ENCODE assay signal across 22 cellular contexts in the genomic region with DNA sequence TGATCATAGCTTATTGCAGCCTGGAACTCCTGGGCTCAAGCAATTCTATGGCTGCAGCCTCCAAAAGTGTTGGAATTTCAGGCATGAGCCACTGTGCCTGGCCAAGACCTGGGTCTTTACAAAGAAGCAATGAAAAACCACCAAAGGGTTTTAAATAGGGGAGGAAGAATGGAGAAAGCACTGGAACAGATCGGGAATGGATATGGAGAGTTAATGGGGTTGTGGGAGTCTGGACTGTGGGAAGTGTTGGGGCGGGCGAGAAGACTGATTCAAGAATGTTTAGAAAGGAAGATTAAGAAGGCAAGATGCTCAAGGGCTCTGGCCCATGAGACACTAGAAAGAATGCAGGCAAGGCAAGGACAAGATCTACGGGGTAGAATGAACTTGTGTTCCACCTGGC.
DNase-seq lines count a peak whose midpoint lies in the region; ATAC-seq, FAIRE-seq and TF ChIP-seq lines count a peak whose summit lies in the region.
"Had no signal": no experiment of that assay in that cellular context is flagged by ENCODE, and none has a peak within 500 bp of the region (broad histone marks: within the 10 kb centered on the region; RNA-seq: fewer than 3 reads in every experiment).

No MANE protein-coding gene starts in this region.

- H3K9me3 ChIP-seq in HEK293 (ENCODE audit: control insufficient read depth, insufficient read depth, low read depth, low read length) = no peaks in the 10 kb centered on the region
- H3K9me3 ChIP-seq: vagina had no signal

- peaks cover 0 to 12% (median 7%) of the 10 kb centered on the region in 3 donors for H3K27me3 Mint-ChIP-seq in immature natural killer cell (ENCODE audit: low read depth in 3 of 3)
- H3K27me3 Mint-ChIP-seq: activated naive CD8-positive, alpha-beta T cell treated with anti-CD3 and anti-CD28 coated beads, Interleukin-2, amount 10 ng/mL, durations not matched to agents 7 days and 5 days had no signal

- H3K4me3 Mint-ChIP-seq in immature natural killer cell = no peak overlapping the region
- no peak overlapping the region for H3K4me3 Mint-ChIP-seq in stimulated activated effector memory CD8-positive, alpha-beta T cell treated with anti-CD3 and anti-CD28 coated beads, Interleukin-12 subunit alpha, Interleukin-12 subunit beta, amount 100 ng/mL, for 72 hours
- H3K4me3 Mint-ChIP-seq: activated naive CD8-positive, alpha-beta T cell treated with anti-CD3 and anti-CD28 coated beads, Interleukin-2, amount 10 ng/mL, durations not matched to agents 7 days and 5 days; mesothelial cell of epicardium; neural progenitor cell had no signal

- FAIRE-seq in GM19239 (lab: Jason Lieb, UNC) = no peak
- FAIRE-seq: colon, endometrium, GM12878 had no signal

- no peaks in the 10 kb centered on the region for H3K4me1 ChIP-seq in HEK293 (ENCODE audit: control insufficient read depth, insufficient read depth, low read length)
- H3K4me1 ChIP-seq: neural progenitor cell, vagina had no signal

- peak overlapping the region in 5 of 6 donors; percentile 12 to 81 (median 34) for H3K27ac Mint-ChIP-seq in immature natural killer cell
- H3K27ac Mint-ChIP-seq in stimulated activated effector memory CD8-positive, alpha-beta T cell treated with anti-CD3 and anti-CD28 coated beads, Interleukin-12 subunit alpha, Interleukin-12 subunit beta, amount 100 ng/mL, for 72 hours = peak overlapping the region; percentile 70
- H3K27ac Mint-ChIP-seq: activated naive CD8-positive, alpha-beta T cell treated with anti-CD3 and anti-CD28 coated beads, Interleukin-2, amount 10 ng/mL, durations not matched to agents 7 days and 5 days; mesothelial cell of epicardium; neural progenitor cell had no signal

- no peaks in the 10 kb centered on the region for H3K9me3 Mint-ChIP-seq in immature natural killer cell
- H3K9me3 Mint-ChIP-seq in stimulated activated effector memory CD8-positive, alpha-beta T cell treated with anti-CD3 and anti-CD28 coated beads, Interleukin-12 subunit alpha, Interleukin-12 subunit beta, amount 100 ng/mL, for 72 hours = no peaks in the 10 kb centered on the region

- H3K4me3 ChIP-seq in HEK293 (ENCODE audit: low read depth, low read length) = no peak overlapping the region
- H3K4me3 ChIP-seq: GM12878, neural progenitor cell, SK-N-MC, vagina had no signal

- peaks cover 34 to 76% (median 39%) of the 10 kb centered on the region in 3 donors for H3K36me3 Mint-ChIP-seq in immature natural killer cell
- peaks cover 81% of the 10 kb centered on the region for H3K36me3 Mint-ChIP-seq in stimulated activated effector memory CD8-positive, alpha-beta T cell treated with anti-CD3 and anti-CD28 coated beads, Interleukin-12 subunit alpha, Interleukin-12 subunit beta, amount 100 ng/mL, for 72 hours
- H3K36me3 Mint-ChIP-seq: CD14-positive monocyte, neural progenitor cell had no signal

- CTCF ChIA-PET in HEK293 (lab: Yijun Ruan, JAX) = no interaction called here

- no peaks in the 10 kb centered on the region for H3K36me3 ChIP-seq in HEK293 (ENCODE audit: control insufficient read depth in 2 of 2, insufficient read depth in 1 of 2, low read length in 2 of 2)
- H3K36me3 ChIP-seq: neural progenitor cell, vagina had no signal

- TF ChIP-seq CTCF in HEK293 (tag by site-specific recombination; IDR thresholded peaks at IDR 0.05) = no peak
- TF ChIP-seq CTCF in GM20000 (IDR thresholded peaks at IDR 0.05; ENCODE audit: extremely low read depth, missing control alignments) = no peak

- peaks cover 40 to 58% of the 10 kb centered on the region in 2 donors for H3K4me1 Mint-ChIP-seq in immature natural killer cell
- H3K4me1 Mint-ChIP-seq in stimulated activated effector memory CD8-positive, alpha-beta T cell treated with anti-CD3 and anti-CD28 coated beads, Interleukin-12 subunit alpha, Interleukin-12 subunit beta, amount 100 ng/mL, for 72 hours = peaks cover 52% of the 10 kb centered on the region
- H3K4me1 Mint-ChIP-seq: mesothelial cell of epicardium had no signal

- DNase-seq in activated CD8-positive, alpha-beta memory T cell treated with anti-CD3 and anti-CD28 coated beads for 24 hours = peak; percentile 43
- DNase-seq in activated CD8-positive, alpha-beta memory T cell treated with anti-CD3 and anti-CD28 coated beads, Interleukin-2, amount 50 U/mL, for 4 hours = no peak
- no peak for DNase-seq in immature natural killer cell
- no peak for DNase-seq in stimulated activated effector memory CD8-positive, alpha-beta T cell treated with anti-CD3 and anti-CD28 coated beads, Interleukin-12 subunit alpha, Interleukin-12 subunit beta, amount 100 ng/mL, for 72 hours (ENCODE audit: low spot score in 2 of 2)
- DNase-seq in GM20000 (ENCODE audit: low spot score) = no peak
- DNase-seq in GM19239 (ENCODE audit: insufficient read length, low spot score) = no peak
- DNase-seq: GF-D8, left cardiac atrium, NCI-H1417, NCI-H2107, NCI-H524 treated with DMSO at 0.1 percent for 48 hours had no signal

- no peak overlapping the region for H3K27ac ChIP-seq in HEK293 (ENCODE audit: extremely low read depth, low read depth, low read length)
- H3K27ac ChIP-seq: neural progenitor cell, SK-N-MC, vagina had no signal

- POLR2A ChIA-PET in HEK293 (lab: Yijun Ruan, JAX) = no interaction called here

- no peak for ATAC-seq in stimulated activated effector memory CD8-positive, alpha-beta T cell treated with anti-CD3 and anti-CD28 coated beads, Interleukin-12 subunit alpha, Interleukin-12 subunit beta, amount 100 ng/mL, for 72 hours
- no peak for ATAC-seq in GM19397 (IDR thresholded peaks at IDR 0.05; ENCODE audit: unreplicated experiment)
- ATAC-seq: GM12878, left cardiac atrium had no signal

TF ChIP-seq in HEK293, 187 proteins besides CTCF, POLR2A, EP300 and RAD21:
- peak; percentile 14; the same call in 1 of the 2 replicates for TF ChIP-seq EGR2 (tag by site-specific recombination; IDR thresholded peaks at IDR 0.05; ENCODE audit: low read depth)
- TF ChIP-seq ZNF707 (tag by site-specific recombination; IDR thresholded peaks at IDR 0.05) = no peak
- no peak for TF ChIP-seq ZNF311 (tag by site-specific recombination; IDR thresholded peaks at IDR 0.05; ENCODE audit: borderline replicate concordance)
- TF ChIP-seq ZBTB48 (tag by site-specific recombination; IDR thresholded peaks at IDR 0.05) = no peak
